8 cellular contexts compared by ENCODE assay signal in genomic region chr2:169798718-169799495, GRCh38. TPM values are rescaled to one million over a fixed set of nuclear protein-coding genes. Genes with fewer than 3 reads are reported as not detected.
DNase-seq lines count a peak whose midpoint lies in the region; TF ChIP-seq lines count a peak whose summit lies in the region.

Gene SSB, plus strand, starts transcription at chr2:169798871. Its CDS starts 2,090 bp downstream, at chr2:169800961.

- peaks cover 3% of the 10 kb centered on the region for H3K9me3 Mint-ChIP-seq in neural crest cell

- peak within 1 kb of the TSS; percentile 81 to 85 for H3K9ac ChIP-seq in stomach smooth muscle (ENCODE audit: low read length in 2 of 2)

- H3K4me3 ChIP-seq in H7 (ENCODE audit: insufficient read depth, low read depth, low read length) = peak within 1 kb of the TSS; percentile 90
- H3K4me3 ChIP-seq in fibroblast of villous mesenchyme (ENCODE audit: low read depth, low read length) = peak within 1 kb of the TSS; percentile 86
- peak within 1 kb of the TSS; percentile 61 to 90 for H3K4me3 ChIP-seq in stomach smooth muscle (ENCODE audit: low read length in 2 of 2)

- peaks cover 6% of the 10 kb centered on the region for H3K36me3 Mint-ChIP-seq in neural crest cell (ENCODE audit: low read depth)

- no peaks in the 10 kb centered on the region for H3K9me3 ChIP-seq in stomach smooth muscle (ENCODE audit: control insufficient read depth in 2 of 2, low read length in 2 of 2)

- peaks cover 1% of the 10 kb centered on the region; the same call in 1 of the 2 replicates for H3K36me3 ChIP-seq in H7 (replicated peaks; ENCODE audit: control insufficient read depth, insufficient read depth, low read length)
- H3K36me3 ChIP-seq in stomach smooth muscle (ENCODE audit: control insufficient read depth in 2 of 2, insufficient read depth in 2 of 2, low read length in 2 of 2) = peaks cover 0 to 3% of the 10 kb centered on the region in 2 donors

- H3K27me3 ChIP-seq in H7 (ENCODE audit: control insufficient read depth, insufficient read depth, low read length) (no peaks in the 10 kb centered on the region), stomach smooth muscle (ENCODE audit: control insufficient read depth in 1 of 2, insufficient read depth in 2 of 2, low read length in 2 of 2) (no peaks in the 10 kb centered on the region)

- peak within 1 kb of the TSS; percentile 75 for H3K27ac Mint-ChIP-seq in neural crest cell (ENCODE audit: unreplicated experiment)

- peak within 1 kb of the TSS; percentile 96 for H3K4me3 Mint-ChIP-seq in neural crest cell

- H3K27ac ChIP-seq in stomach smooth muscle (ENCODE audit: low read length) = peak within 1 kb of the TSS; percentile 76

- no peaks in the 10 kb centered on the region for H3K4me1 ChIP-seq in stomach smooth muscle (ENCODE audit: control insufficient read depth, insufficient read depth, low read length)

- H3K4me1 Mint-ChIP-seq in neural crest cell = peaks cover 34% of the 10 kb centered on the region

- no peaks in the 10 kb centered on the region for H3K27me3 Mint-ChIP-seq in neural crest cell (ENCODE audit: low read depth)

- DNase-seq in ELR (ENCODE audit: low read depth) = peak; percentile 96
- peak; percentile 97 for DNase-seq in H7
- peak; percentile 93 for DNase-seq in M059J (ENCODE audit: low read depth)
- DNase-seq in SIG-M5 treated with dmso at 0.1 percent for 504 hours (lab: John Stamatoyannopoulos, UW; ENCODE audit: unreplicated experiment) = peak; percentile 90
- DNase-seq in activated gamma-delta T cell treated with Interleukin-2 at 50 U/mL for 16 hours = peak; percentile 93
- DNase-seq in fibroblast of villous mesenchyme (ENCODE audit: low read depth) = peak; percentile 89
- peak; percentile 85 for DNase-seq in neural crest cell (ENCODE audit: low read depth, low spot score)

- TF ChIP-seq CTCF in fibroblast of villous mesenchyme (IDR thresholded peaks at IDR 0.05; ENCODE audit: insufficient read depth, low read depth, low read length) (no peak), neural crest cell (conservative IDR thresholded peaks at IDR 0.05) (no peak)

RNA-seq across cellular contexts. Expression of gene SSB, which starts in this region (rescaled TPM):
- 110 and 169 TPM in 2 replicates for total RNA-seq in H7 (2014; rRNA removed; shearing (Covaris generic))
- total RNA-seq in M059J (2014; rRNA removed; shearing (Covaris generic)) = 68.5 and 76.0 TPM in 2 replicates
- total RNA-seq in fibroblast of villous mesenchyme = 91.5 and 125 TPM in 2 replicates
- total RNA-seq in neural crest cell = 183 and 187 TPM in 2 replicates

Comparison
In these comparisons a context has a peak if more than half of its experiments do, and no peak if none do; other contexts are left out.
1. Peak in every context shown above with its lines: DNase-seq, H3K4me3 ChIP-seq and H3K27ac ChIP-seq.